9 cellular contexts compared by ENCODE assay signal in the genomic region with DNA sequence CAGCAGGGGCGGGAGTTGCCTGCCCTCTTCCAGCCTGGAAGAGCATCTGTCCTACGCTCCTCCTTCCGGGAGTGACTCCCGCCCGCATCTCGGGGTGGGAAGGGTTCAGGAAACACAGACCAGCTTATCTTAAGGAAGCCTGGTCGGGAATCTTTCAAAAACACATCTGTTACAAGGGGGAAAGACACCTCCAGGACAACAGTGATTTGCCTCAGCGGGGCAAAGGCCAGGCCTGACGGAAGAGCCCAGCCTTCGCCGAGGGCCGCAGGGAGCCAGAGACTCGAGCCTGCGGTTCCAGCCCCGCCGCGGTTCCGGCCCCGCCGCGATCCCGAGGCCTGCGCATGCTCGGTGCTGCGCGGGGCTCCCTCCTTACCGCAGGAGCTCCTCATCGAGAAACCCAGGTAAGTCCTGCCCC. TPM values are rescaled to one million over a fixed set of nuclear protein-coding genes. Genes with fewer than 3 reads are reported as not detected.
DNase-seq lines count a peak whose midpoint lies in the region; ATAC-seq and TF ChIP-seq lines count a peak whose summit lies in the region.
"Had no signal": no experiment of that assay in that cellular context is flagged by ENCODE, and none has a peak within 500 bp of the region (broad histone marks: within the 10 kb centered on the region; RNA-seq: fewer than 3 reads in every experiment).

No MANE protein-coding gene starts in this region.

- H3K9me3 ChIP-seq in spleen, result no peaks in the 10 kb centered on the region

- H3K27me3 Mint-ChIP-seq in activated T-cell treated with anti-CD3 and anti-CD28 coated beads, Interleukin-2, amount 50 U/mL, for 72 hours (ENCODE audit: low read depth), result no peaks in the 10 kb centered on the region

- no peak for TF ChIP-seq POLR2A in spleen (IDR thresholded peaks at IDR 0.05)

- peaks cover 0 to 13% (median 4%) of the 10 kb centered on the region in 6 donors for H3K4me1 ChIP-seq in spleen

- 13 to 36% (median 26%) methylated on average over 26 to 28 of the region's 28 CpGs for WGBS in spleen, 5 donors

- H3K36me3 Mint-ChIP-seq in activated T-cell treated with anti-CD3 and anti-CD28 coated beads, Interleukin-2, amount 50 U/mL, for 72 hours (ENCODE audit: insufficient read depth in 2 of 2), result no peaks in the 10 kb centered on the region

- H3K36me3 ChIP-seq in spleen, result no peaks in the 10 kb centered on the region

- H3K27me3 ChIP-seq in spleen (replicated peaks in 1 of 7), result no peaks in the 10 kb centered on the region

- H3K4me3 Mint-ChIP-seq in activated T-cell treated with anti-CD3 and anti-CD28 coated beads, Interleukin-2, amount 50 U/mL, for 72 hours, result peak overlapping the region; percentile 77 to 81

- TF ChIP-seq CTCF in fibroblast of villous mesenchyme (IDR thresholded peaks at IDR 0.05; ENCODE audit: insufficient read depth, low read depth, low read length) (no peak), spleen (IDR thresholded peaks at IDR 0.05 in 8 of 11, conservative IDR thresholded peaks at IDR 0.05 in 3 of 11) (no peak)

- DNase-seq in ELR (ENCODE audit: low read depth) (peak; percentile 10), fibroblast of villous mesenchyme (ENCODE audit: low read depth) (peak; percentile 39), spleen (peak; percentile 78), midbrain (lab: John Stamatoyannopoulos, UW) (no peak)
- peak; percentile 16 to 49 for DNase-seq in activated T-cell treated with anti-CD3 and anti-CD28 coated beads, Interleukin-2, amount 50 U/mL, for 72 hours

- peak; percentile 47 to 53 for ATAC-seq in activated T-cell treated with anti-CD3 and anti-CD28 coated beads, Interleukin-2, amount 50 U/mL, for 72 hours (replicated peaks in 1 of 2)
- ATAC-seq in GM18517 (IDR thresholded peaks at IDR 0.05; ENCODE audit: unreplicated experiment), result no peak
- no peak for ATAC-seq in HG02642 (IDR thresholded peaks at IDR 0.05; ENCODE audit: poor library complexity, unreplicated experiment)
- no peak for ATAC-seq in HG03045 (IDR thresholded peaks at IDR 0.05; ENCODE audit: unreplicated experiment)

- H3K27ac ChIP-seq in spleen, result no peak overlapping the region
- H3K27ac ChIP-seq: SK-N-MC had no signal

- H3K27ac Mint-ChIP-seq in activated T-cell treated with anti-CD3 and anti-CD28 coated beads, Interleukin-2, amount 50 U/mL, for 72 hours, result peak overlapping the region; percentile 28

- no peaks in the 10 kb centered on the region for H3K9me3 Mint-ChIP-seq in activated T-cell treated with anti-CD3 and anti-CD28 coated beads, Interleukin-2, amount 50 U/mL, for 72 hours

- H3K4me3 ChIP-seq in fibroblast of villous mesenchyme (ENCODE audit: low read depth, low read length), result peak overlapping the region; percentile 44
- peak overlapping the region in 5 of 8 donors; percentile 3 to 60 (median 15) for H3K4me3 ChIP-seq in spleen
- H3K4me3 ChIP-seq: SK-N-MC had no signal

- H3K4me1 Mint-ChIP-seq in activated T-cell treated with anti-CD3 and anti-CD28 coated beads, Interleukin-2, amount 50 U/mL, for 72 hours (ENCODE audit: low read depth), result peaks cover 24% of the 10 kb centered on the region

- intact Hi-C loops in spleen (cut with DNase I; ENCODE audit: low total_unique reads), result no loop called here

RNA-seq across cellular contexts. Expression of a gene that starts 38.1 kb away (rescaled TPM):
- 10 to 100 TPM; 60.0 to 70.0 TPM for total RNA-seq in activated T-cell treated with anti-CD3 and anti-CD28 coated beads, Interleukin-2, amount 50 U/mL, for 72 hours
- 114 and 136 TPM in 2 replicates for total RNA-seq in fibroblast of villous mesenchyme
- 10 to 100 TPM; 25.3 to 64.5 (median 39.9) TPM for total RNA-seq in spleen
- polyA plus RNA-seq in spleen, result 10 to 100 TPM; 27.7 to 35.7 (median 28.4) TPM

Comparison
In these comparisons a context has a peak if more than half of its experiments do, and no peak if none do; other contexts are left out.
1. ATAC-seq: peak in activated T-cell treated with anti-CD3 and anti-CD28 coated beads, Interleukin-2, amount 50 U/mL, for 72 hours (2 of 2); none in GM18517 (single experiment), HG02642 (single experiment) and HG03045 (single experiment).